13 cellular contexts compared by ENCODE assay signal in the genomic region with DNA sequence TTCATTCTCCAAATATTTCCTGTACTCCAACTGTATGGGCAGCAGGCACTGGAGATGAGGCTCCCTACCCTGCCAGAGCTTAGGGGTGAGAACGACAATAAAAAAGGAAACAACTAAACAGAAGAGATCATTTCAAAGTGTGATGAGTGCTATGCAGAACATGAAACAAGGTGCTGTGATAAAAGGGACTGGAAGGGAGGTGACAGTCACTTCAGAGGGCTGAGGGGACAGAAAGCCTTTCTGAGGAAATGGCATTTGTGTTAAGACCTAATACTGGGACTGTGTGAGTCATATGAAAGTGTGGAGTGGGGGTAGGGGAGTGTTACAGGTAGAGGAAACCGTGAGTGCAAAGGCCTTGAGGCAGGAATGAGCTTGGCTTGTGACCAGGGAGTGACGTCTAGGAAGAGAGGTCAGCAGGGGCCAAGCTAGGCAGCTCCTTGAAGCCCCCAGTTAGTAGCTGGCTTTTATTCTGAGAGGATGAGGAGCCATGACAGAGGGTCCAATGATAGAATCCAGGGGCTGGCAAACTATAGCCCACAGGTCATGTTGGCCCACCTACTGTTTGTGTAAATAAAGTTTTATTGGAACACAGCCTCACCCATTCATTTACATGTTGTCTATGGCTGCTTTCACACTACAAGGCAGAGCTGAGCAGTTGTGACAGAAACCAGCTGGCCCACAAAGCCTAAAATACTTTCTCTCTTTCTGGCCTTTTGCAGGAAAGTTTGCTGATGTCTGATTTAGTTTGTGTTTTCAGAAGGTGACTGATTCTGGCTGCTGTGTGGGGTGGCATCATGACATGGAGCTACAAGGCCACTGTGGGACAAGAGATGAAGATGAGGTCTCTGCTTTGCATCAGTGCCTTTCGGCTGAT. TPM values are rescaled to one million over a fixed set of nuclear protein-coding genes. Genes with fewer than 3 reads are reported as not detected.
DNase-seq lines count a peak whose midpoint lies in the region; ATAC-seq, FAIRE-seq and TF ChIP-seq lines count a peak whose summit lies in the region.
"Had no signal": no experiment of that assay in that cellular context is flagged by ENCODE, and none has a peak within 500 bp of the region (broad histone marks: within the 10 kb centered on the region; RNA-seq: fewer than 3 reads in every experiment).

No MANE protein-coding gene starts in this region.

- RAD21 ChIA-PET in GM12878 (lab: Charles Lee; ENCODE audit: unreplicated experiment): no interaction called here

- H3K27me3 Mint-ChIP-seq in stimulated activated naive CD8-positive, alpha-beta T cell treated with anti-CD3 and anti-CD28 coated beads, Interleukin-15, amount 100 ng/mL, for 72 hours: peaks cover 47% of the 10 kb centered on the region

- H4K20me1 ChIP-seq in GM12878 (ENCODE audit: control insufficient read depth, insufficient read depth) (no peaks in the 10 kb centered on the region), keratinocyte (ENCODE audit: control insufficient read depth, extremely low read depth, insufficient read depth, low read length) (no peaks in the 10 kb centered on the region)

- ATAC-seq in GM12878 (no peak), HG03460 (IDR thresholded peaks at IDR 0.05; ENCODE audit: unreplicated experiment) (no peak), SK-N-SH treated with all-trans-retinoic acid at 6 μM for 48 hours (no peak)
- peak; percentile 61 for ATAC-seq in stimulated activated naive CD8-positive, alpha-beta T cell treated with anti-CD3 and anti-CD28 coated beads, Interleukin-15, amount 100 ng/mL, for 72 hours
- ATAC-seq: WTC11 had no signal

- H3K4me3 ChIP-seq in GM12878: no peak overlapping the region
- no peak overlapping the region for H3K4me3 ChIP-seq in keratinocyte (ENCODE audit: control insufficient read depth in 2 of 3, extremely low read depth in 1 of 3, insufficient read depth in 2 of 3, low read depth in 1 of 3, low read length in 3 of 3)
- H3K4me3 ChIP-seq in coronary artery: no peak overlapping the region

- H3K4me1 Mint-ChIP-seq in stimulated activated naive CD8-positive, alpha-beta T cell treated with anti-CD3 and anti-CD28 coated beads, Interleukin-15, amount 100 ng/mL, for 72 hours: peaks cover 16% of the 10 kb centered on the region
- H3K4me1 Mint-ChIP-seq: WTC11 had no signal

- dilution Hi-C loops in keratinocyte (cut with MboI; ENCODE audit: extremely low pct_ligation_motif_present, low sequenced_read_pairs): no loop called here

- no peak for TF ChIP-seq CTCF in GM12878 (IDR thresholded peaks at IDR 0.05 in 2 of 3, conservative IDR thresholded peaks at IDR 0.05 in 1 of 3; ENCODE audit: control insufficient read depth in 2 of 3, extremely low read depth in 1 of 3, insufficient read depth in 1 of 3, low read depth in 3 of 3, low read length in 3 of 3)
- no peak for TF ChIP-seq CTCF in keratinocyte (optimal IDR thresholded peaks at IDR 0.05 in 1 of 3, IDR thresholded peaks at IDR 0.05 in 1 of 3, conservative IDR thresholded peaks at IDR 0.05 in 1 of 3; ENCODE audit: extremely low read depth in 1 of 3, insufficient read depth in 2 of 3, low read length in 3 of 3)
- no peak for TF ChIP-seq CTCF in coronary artery (IDR thresholded peaks at IDR 0.05)

- TF ChIP-seq POLR2A in GM12878 (IDR thresholded peaks at IDR 0.05; ENCODE audit: low read depth, low read length): no peak

- H3K9me3 ChIP-seq in GM12878 (replicated peaks; ENCODE audit: control insufficient read depth, insufficient read depth, low read length) (peaks cover 3% of the 10 kb centered on the region; the same call in 2 of the 3 replicates), keratinocyte (ENCODE audit: control insufficient read depth, low read depth, low read length) (no peaks in the 10 kb centered on the region)

- no peak overlapping the region for H2AFZ ChIP-seq in GM12878 (ENCODE audit: control insufficient read depth, low read depth, low read length)
- H2AFZ ChIP-seq in keratinocyte (ENCODE audit: control insufficient read depth, low read length): no peak overlapping the region

- H3K9ac ChIP-seq in GM12878 (ENCODE audit: control insufficient read depth, insufficient read depth, low read length): no peak overlapping the region
- peak overlapping the region; percentile 11 for H3K9ac ChIP-seq in keratinocyte (ENCODE audit: control insufficient read depth, extremely low read depth, insufficient read depth, low read length)

- no TSS peak for BruUV-seq in GM12878 (replicated peaks; lab: Mats Ljungman, UMichigan)

- H3K36me3 ChIP-seq in GM12878 (ENCODE audit: control insufficient read depth in 2 of 2, insufficient read depth in 2 of 2, low read length in 1 of 2): no peaks in the 10 kb centered on the region
- no peaks in the 10 kb centered on the region for H3K36me3 ChIP-seq in keratinocyte (ENCODE audit: control insufficient read depth in 2 of 2, extremely low read depth in 1 of 2, insufficient read depth in 2 of 2, low read length in 2 of 2)

- intact Hi-C loops in GM12878 (cut with micrococcal nuclease; ENCODE audit: unreplicated experiment): no loop called here

- TF ChIP-seq RAD21 in GM12878 (IDR thresholded peaks at IDR 0.05; ENCODE audit: insufficient read depth, low read depth, low read length): no peak

- H3K9me1 ChIP-seq in keratinocyte (ENCODE audit: control insufficient read depth, extremely low read depth, insufficient read depth, low read length): no peaks in the 10 kb centered on the region

- in situ Hi-C loops in GM12878 (cut with MboI): no loop called here

- SMC1A ChIA-PET in GM12878 (lab: Charles Lee; ENCODE audit: uncharacterized antibody, unreplicated experiment): no interaction called here

- peaks cover 0 to 2% of the 10 kb centered on the region in 2 experiments; a peak in 1 of 4 replicates for H3K27me3 ChIP-seq in GM12878 (replicated peaks in 1 of 2; ENCODE audit: control insufficient read depth in 2 of 2, insufficient read depth in 2 of 2, low read length in 1 of 2)
- no peaks in the 10 kb centered on the region for H3K27me3 ChIP-seq in keratinocyte (ENCODE audit: control insufficient read depth, extremely low read depth, insufficient read depth, low read length)

- no peak overlapping the region for H3K27ac Mint-ChIP-seq in stimulated activated naive CD8-positive, alpha-beta T cell treated with anti-CD3 and anti-CD28 coated beads, Interleukin-15, amount 100 ng/mL, for 72 hours
- H3K27ac Mint-ChIP-seq: CD4-positive, CD25-positive, alpha-beta regulatory T cell; WTC11 had no signal

- no peak overlapping the region for H3K4me3 Mint-ChIP-seq in stimulated activated naive CD8-positive, alpha-beta T cell treated with anti-CD3 and anti-CD28 coated beads, Interleukin-15, amount 100 ng/mL, for 72 hours
- H3K4me3 Mint-ChIP-seq: CD4-positive, CD25-positive, alpha-beta regulatory T cell; WTC11 had no signal

- no peak overlapping the region for H3K27ac ChIP-seq in GM12878 (ENCODE audit: control insufficient read depth, insufficient read depth)
- peak overlapping the region; percentile 68 for H3K27ac ChIP-seq in keratinocyte (ENCODE audit: control insufficient read depth, insufficient read depth, low read length)
- H3K27ac ChIP-seq in coronary artery: no peak overlapping the region
- H3K27ac ChIP-seq: 22Rv1 had no signal

- H3K4me1 ChIP-seq in GM12878 (ENCODE audit: control insufficient read depth, insufficient read depth, low read length) (no peaks in the 10 kb centered on the region), keratinocyte (ENCODE audit: control insufficient read depth, extremely low read depth, insufficient read depth, low read length) (peaks cover 23% of the 10 kb centered on the region)

- CTCF ChIA-PET in GM12878 (lab: Yijun Ruan, JAX): interaction anchor here (1.0 to 1.2 kb wide), 2 partner anchors 26 to 32 kb away, joined by 3 read pairs; no protein-coding TSS in a partner anchor

- H3K4me2 ChIP-seq in GM12878 (ENCODE audit: control insufficient read depth, insufficient read depth) (no peak overlapping the region), keratinocyte (ENCODE audit: control insufficient read depth, extremely low read depth, insufficient read depth, low read depth, low read length) (peak overlapping the region; percentile 43)

- DNase-seq in NK-92 treated with Interleukin-12 subunit alpha and Interleukin-12 subunit beta, amount 100 ng/mL, for 24 hours (lab: John Stamatoyannopoulos, UW): peak; percentile 17
- DNase-seq in NK-92 (lab: John Stamatoyannopoulos, UW; ENCODE audit: unreplicated experiment) (no peak), GM12878 (ENCODE audit: low read depth, low spot score) (no peak), keratinocyte (ENCODE audit: low read depth, low spot score) (no peak), coronary artery (ENCODE audit: low spot score) (no peak)
- no peak for DNase-seq in stimulated activated naive CD8-positive, alpha-beta T cell treated with anti-CD3 and anti-CD28 coated beads, Interleukin-15, amount 100 ng/mL, for 72 hours
- DNase-seq: CD4-positive, CD25-positive, alpha-beta regulatory T cell; NCI-H1105 treated with DMSO at 0.1 percent for 48 hours; NCI-H510A treated with DMSO at 0.1 percent for 48 hours had no signal

- H3K79me2 ChIP-seq in GM12878 (ENCODE audit: control insufficient read depth, insufficient read depth, low read length): no peaks in the 10 kb centered on the region
- H3K79me2 ChIP-seq in keratinocyte (ENCODE audit: control insufficient read depth, insufficient read depth, low read length): no peaks in the 10 kb centered on the region

- H3K9me3 Mint-ChIP-seq in stimulated activated naive CD8-positive, alpha-beta T cell treated with anti-CD3 and anti-CD28 coated beads, Interleukin-15, amount 100 ng/mL, for 72 hours: peaks cover 5 to 14% of the 10 kb centered on the region in 2 donors

- TF ChIP-seq EP300 in GM12878 (IDR thresholded peaks at IDR 0.05; ENCODE audit: borderline replicate concordance in 1 of 2, control insufficient read depth in 1 of 2, low read depth in 2 of 2, low read length in 2 of 2): no peak

- POLR2A ChIA-PET in GM12878 (lab: Charles Lee): interaction anchor here (0.6 kb wide), 1 partner anchor 250 kb away, joined by 3 read pairs; no protein-coding TSS in a partner anchor

- 39% methylated on average over 4 of the region's 4 CpGs for WGBS in GM12878 (ENCODE audit: insufficient coverage, insufficient replicate concordance, low lambda C conversion rate, missing lambda C conversion rate)

- FAIRE-seq in GM12878 (lab: Jason Lieb, UNC): no peak
- peak; percentile 32 for FAIRE-seq in keratinocyte (lab: Jason Lieb, UNC)

RNA-seq across cellular contexts. Expression of gene LSM3, which starts 56.6 kb away (rescaled TPM):
- total RNA-seq in GM12878 (2013; cell fraction: nucleolus; rRNA removed): 7.5 and 7.9 TPM in 2 replicates
- 15.5 and 17.1 TPM in 2 replicates for total RNA-seq in GM12878 (2014; rRNA removed)
- 26.8 and 30.5 TPM in 2 replicates for total RNA-seq in GM12878 (2014; rRNA removed; fragmentation: Illumina TruSeq; extraction: Trizol)
- total RNA-seq in GM12878 (2021): 16.0 and 18.3 TPM in 2 replicates
- 10.9 TPM for polyA plus RNA-seq in GM12878 (2011; ENCODE audit: low read depth)
- 25.2 and 44.6 TPM in 2 replicates for polyA plus RNA-seq in GM12878 (2011; rRNA removed)
- polyA plus RNA-seq in GM12878 (2011; cell fraction: cytosol; rRNA removed): 5.2 and 5.9 TPM in 2 replicates
- 5.4 and 6.0 TPM in 2 replicates for polyA plus RNA-seq in GM12878 (2011; cell fraction: nucleus; rRNA removed)
- 17.9 and 22.1 TPM in 2 replicates for polyA plus RNA-seq in GM12878 (2012)
- polyA plus RNA-seq in GM12878 (2014; fragmentation: Illumina TruSeq; extraction: Trizol): 27.8 and 33.8 TPM in 2 replicates
- polyA plus RNA-seq in GM12878 (2014; fragmentation: Nextera tagmentation; extraction: Ambion mirVana): 100 to 1,000 TPM in 1 of 2 experiments, 10 to 100 TPM in 1; 98.1 to 111 TPM
- 20.0 and 23.9 TPM in 2 replicates for polyA plus RNA-seq in GM12878 (2014; rRNA removed)
- polyA plus RNA-seq in GM12878 (2016; fragmentation: Nextera tagmentation; extraction: Ambion mirVana): 10 to 100 TPM; 79.6 to 85.3 TPM
- polyA minus RNA-seq in GM12878 (2011; rRNA and poly(A)+ RNA removed): 2.9 and 3.2 TPM in 2 replicates
- polyA minus RNA-seq in GM12878 (2011; cell fraction: cytosol; rRNA and poly(A)+ RNA removed): 1.8 and 2.1 TPM in 2 replicates
- 2.7 and 5.9 TPM in 2 replicates for polyA minus RNA-seq in GM12878 (2011; cell fraction: nucleus; rRNA and poly(A)+ RNA removed)
- polyA plus RNA-seq in keratinocyte: 10.7 to 26.1 TPM (median 13.2 TPM) in 3 replicates
- 28.0 TPM for polyA plus RNA-seq in keratinocyte (2011; ENCODE audit: low read depth)
- polyA plus RNA-seq in keratinocyte (2011; cell fraction: cytosol; rRNA removed): 13.9 and 18.7 TPM in 2 replicates
- 2.3 and 5.2 TPM in 2 replicates for polyA plus RNA-seq in keratinocyte (2011; cell fraction: nucleus; rRNA removed)
- 13.6 and 21.0 TPM in 2 replicates for polyA plus RNA-seq in keratinocyte (2012; ENCODE audit: low replicate concordance)
- 0.56 to 3.4 TPM (median 0.96 TPM) in 3 replicates for polyA minus RNA-seq in keratinocyte
- 2.7 TPM for polyA minus RNA-seq in keratinocyte (2011; cell fraction: cytosol; rRNA and poly(A)+ RNA removed)
- 0.32 and 0.93 TPM in 2 replicates for polyA minus RNA-seq in keratinocyte (2011; cell fraction: nucleus; rRNA and poly(A)+ RNA removed)

RNA-seq across cellular contexts. Expression of gene XPC, which starts 56.8 kb away (rescaled TPM):
- 61.0 and 69.0 TPM in 2 replicates for total RNA-seq in GM12878 (2013; cell fraction: nucleolus; rRNA removed)
- total RNA-seq in GM12878 (2014; rRNA removed): 30.2 and 32.9 TPM in 2 replicates
- total RNA-seq in GM12878 (2014; rRNA removed; fragmentation: Illumina TruSeq; extraction: Trizol): 27.9 and 29.5 TPM in 2 replicates
- total RNA-seq in GM12878 (2021): 32.9 and 35.1 TPM in 2 replicates
- polyA plus RNA-seq in GM12878 (2011; ENCODE audit: low read depth): 20.3 TPM
- 19.2 and 27.7 TPM in 2 replicates for polyA plus RNA-seq in GM12878 (2011; rRNA removed)
- 19.1 and 21.0 TPM in 2 replicates for polyA plus RNA-seq in GM12878 (2011; cell fraction: cytosol; rRNA removed)
- polyA plus RNA-seq in GM12878 (2011; cell fraction: nucleus; rRNA removed): 80.0 and 91.2 TPM in 2 replicates
- polyA plus RNA-seq in GM12878 (2012): 23.5 and 29.0 TPM in 2 replicates
- polyA plus RNA-seq in GM12878 (2014; fragmentation: Illumina TruSeq; extraction: Trizol): 31.5 and 36.3 TPM in 2 replicates
- 1 to 10 TPM; 4.0 to 6.1 TPM for polyA plus RNA-seq in GM12878 (2014; fragmentation: Nextera tagmentation; extraction: Ambion mirVana)
- 25.8 and 28.1 TPM in 2 replicates for polyA plus RNA-seq in GM12878 (2014; rRNA removed)
- polyA plus RNA-seq in GM12878 (2016; fragmentation: Nextera tagmentation; extraction: Ambion mirVana): 10 to 100 TPM; 45.7 to 48.3 TPM
- polyA minus RNA-seq in GM12878 (2011; rRNA and poly(A)+ RNA removed): 30.3 and 31.2 TPM in 2 replicates
- 12.4 and 13.0 TPM in 2 replicates for polyA minus RNA-seq in GM12878 (2011; cell fraction: cytosol; rRNA and poly(A)+ RNA removed)
- polyA minus RNA-seq in GM12878 (2011; cell fraction: nucleus; rRNA and poly(A)+ RNA removed): 33.9 and 45.0 TPM in 2 replicates
- 19.4 to 24.9 TPM (median 22.0 TPM) in 3 replicates for polyA plus RNA-seq in keratinocyte
- polyA plus RNA-seq in keratinocyte (2011; ENCODE audit: low read depth): 91.7 TPM
- 24.3 and 40.5 TPM in 2 replicates for polyA plus RNA-seq in keratinocyte (2011; cell fraction: cytosol; rRNA removed)
- polyA plus RNA-seq in keratinocyte (2011; cell fraction: nucleus; rRNA removed): 72.5 and 73.3 TPM in 2 replicates
- 27.5 and 32.6 TPM in 2 replicates for polyA plus RNA-seq in keratinocyte (2012; ENCODE audit: low replicate concordance)
- 23.4 to 28.6 TPM (median 24.8 TPM) in 3 replicates for polyA minus RNA-seq in keratinocyte
- polyA minus RNA-seq in keratinocyte (2011; cell fraction: cytosol; rRNA and poly(A)+ RNA removed): 11.9 TPM
- 32.7 and 46.7 TPM in 2 replicates for polyA minus RNA-seq in keratinocyte (2011; cell fraction: nucleus; rRNA and poly(A)+ RNA removed)
